21 cellular contexts compared by ENCODE assay signal in the genomic region with DNA sequence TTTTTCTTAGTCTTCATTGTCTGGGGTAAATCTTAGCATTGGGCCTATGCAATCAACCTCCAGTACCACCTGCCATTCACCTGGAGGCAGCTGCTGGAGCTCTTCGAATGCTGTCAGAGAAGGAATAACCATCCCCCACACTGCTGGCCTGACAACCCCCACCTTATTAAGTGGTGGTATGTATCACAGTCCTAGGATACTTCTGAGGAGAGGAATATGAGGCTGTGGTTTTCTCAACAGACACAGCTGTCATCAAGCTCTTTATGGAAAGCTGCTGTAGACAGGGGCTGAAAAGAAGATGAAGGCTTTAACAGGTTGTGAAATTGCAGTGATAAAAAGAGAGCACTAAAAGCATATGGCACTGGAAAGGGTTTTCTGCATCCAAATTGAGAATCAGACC.
"Had no signal": no experiment of that assay in that cellular context is flagged by ENCODE, and none has a peak within 500 bp of the region (broad histone marks: within the 10 kb centered on the region; RNA-seq: fewer than 3 reads in every experiment).

No MANE protein-coding gene starts in this region.

- H3K27ac ChIP-seq: ascending aorta, breast epithelium, gastroesophageal sphincter, heart right ventricle, thyroid gland, VCaP had no signal

- H3K9me3 ChIP-seq: ascending aorta, breast epithelium, gastroesophageal sphincter, thyroid gland had no signal

- H3K36me3 ChIP-seq: ascending aorta, breast epithelium, gastroesophageal sphincter, heart right ventricle, thyroid gland had no signal

- H3K4me3 ChIP-seq: ascending aorta, breast epithelium, gastroesophageal sphincter, heart right ventricle, thyroid gland had no signal

- DNase-seq: activated CD4-positive, CD25-positive, alpha-beta regulatory T cell treated with anti-CD3 and anti-CD28 coated beads, Interleukin-2, amount 50 U/mL, for 72 hours; activated CD8-positive, alpha-beta memory T cell treated with anti-CD3 and anti-CD28 coated beads for 24 hours; activated CD8-positive, alpha-beta memory T cell treated with anti-CD3 and anti-CD28 coated beads, Interleukin-2, amount 50 U/mL, for 48 hours; activated effector memory CD4-positive, alpha-beta T cell treated with anti-CD3 and anti-CD28 coated beads, Interleukin-2, amount 50 U/mL, for 16 hours; activated naive CD4-positive, alpha-beta T cell treated with anti-CD3 and anti-CD28 coated beads, Interleukin-2, amount 50 U/mL, for 16 hours; activated T-cell treated with anti-CD3 and anti-CD28 coated beads, Interleukin-2, amount 50 U/mL, for 48 hours; cerebellar nuclear complex; effector CD4-positive, alpha-beta T cell; heart right ventricle; immature natural killer cell; nephron progenitor cell; occipital lobe; stimulated activated CD4-positive, alpha-beta T cell treated with anti-CD3 and anti-CD28 coated beads, Interleukin-2, amount 100 ng/mL, for 24 hours; stimulated activated naive CD4-positive, alpha-beta T cell treated with Interleukin-2 at 50 U/mL for 16 hours; T-helper 2 cell; thyroid gland had no signal

- ATAC-seq: esophagus mucosa, gastroesophageal sphincter, heart right ventricle had no signal
